ENCODE assay signal across 1 cellular context in the genomic region with DNA sequence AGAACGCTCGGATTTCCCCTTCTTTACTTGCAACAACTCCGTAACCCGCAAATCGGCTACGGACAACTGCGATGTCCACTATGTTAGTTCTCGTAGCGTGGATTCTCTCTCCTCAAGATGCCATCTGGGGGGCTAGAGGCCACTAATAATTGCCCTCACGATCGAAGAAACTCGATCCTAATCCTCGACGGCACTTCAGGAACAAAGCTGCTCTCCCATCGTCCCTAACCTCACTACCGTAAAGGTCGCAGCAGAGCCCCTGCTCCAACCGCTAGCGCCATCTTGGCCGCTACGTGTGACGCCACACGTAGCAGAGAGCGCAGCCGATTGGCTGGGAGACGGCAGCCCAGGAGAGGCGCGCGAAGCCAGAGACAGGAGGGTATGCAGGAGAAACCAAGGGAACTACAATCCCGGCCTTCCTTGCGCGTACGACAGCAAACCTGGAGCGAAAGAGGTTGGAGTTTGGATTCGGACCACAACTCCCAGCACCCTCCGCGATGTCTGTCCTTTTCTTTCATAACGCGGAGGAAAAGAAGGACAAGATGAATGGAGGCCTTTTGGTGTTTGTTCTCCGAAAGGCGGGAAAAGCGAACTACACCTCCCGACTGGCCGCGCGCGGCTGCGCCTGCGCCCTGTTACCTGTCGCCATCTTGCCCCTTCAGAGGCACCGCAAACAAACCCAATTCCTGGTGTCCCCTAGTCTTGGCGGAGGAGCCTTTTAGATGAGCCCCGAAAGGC.
TF ChIP-seq lines count a peak whose summit lies in the region.

A gene with protein sequence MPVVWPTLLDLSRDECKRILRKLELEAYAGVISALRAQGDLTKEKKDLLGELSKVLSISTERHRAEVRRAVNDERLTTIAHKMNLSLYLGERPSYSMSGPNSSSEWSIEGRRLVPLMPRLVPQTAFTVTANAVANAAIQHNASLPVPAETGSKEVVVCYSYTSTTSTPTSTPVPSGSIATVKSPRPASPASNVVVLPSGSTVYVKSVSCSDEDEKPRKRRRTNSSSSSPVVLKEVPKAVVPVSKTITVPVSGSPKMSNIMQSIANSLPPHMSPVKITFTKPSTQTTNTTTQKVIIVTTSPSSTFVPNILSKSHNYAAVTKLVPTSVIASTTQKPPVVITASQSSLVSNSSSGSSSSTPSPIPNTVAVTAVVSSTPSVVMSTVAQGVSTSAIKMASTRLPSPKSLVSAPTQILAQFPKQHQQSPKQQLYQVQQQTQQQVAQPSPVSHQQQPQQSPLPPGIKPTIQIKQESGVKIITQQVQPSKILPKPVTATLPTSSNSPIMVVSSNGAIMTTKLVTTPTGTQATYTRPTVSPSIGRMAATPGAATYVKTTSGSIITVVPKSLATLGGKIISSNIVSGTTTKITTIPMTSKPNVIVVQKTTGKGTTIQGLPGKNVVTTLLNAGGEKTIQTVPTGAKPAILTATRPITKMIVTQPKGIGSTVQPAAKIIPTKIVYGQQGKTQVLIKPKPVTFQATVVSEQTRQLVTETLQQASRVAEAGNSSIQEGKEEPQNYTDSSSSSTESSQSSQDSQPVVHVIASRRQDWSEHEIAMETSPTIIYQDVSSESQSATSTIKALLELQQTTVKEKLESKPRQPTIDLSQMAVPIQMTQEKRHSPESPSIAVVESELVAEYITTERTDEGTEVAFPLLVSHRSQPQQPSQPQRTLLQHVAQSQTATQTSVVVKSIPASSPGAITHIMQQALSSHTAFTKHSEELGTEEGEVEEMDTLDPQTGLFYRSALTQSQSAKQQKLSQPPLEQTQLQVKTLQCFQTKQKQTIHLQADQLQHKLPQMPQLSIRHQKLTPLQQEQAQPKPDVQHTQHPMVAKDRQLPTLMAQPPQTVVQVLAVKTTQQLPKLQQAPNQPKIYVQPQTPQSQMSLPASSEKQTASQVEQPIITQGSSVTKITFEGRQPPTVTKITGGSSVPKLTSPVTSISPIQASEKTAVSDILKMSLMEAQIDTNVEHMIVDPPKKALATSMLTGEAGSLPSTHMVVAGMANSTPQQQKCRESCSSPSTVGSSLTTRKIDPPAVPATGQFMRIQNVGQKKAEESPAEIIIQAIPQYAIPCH (N-terminal part only) (plus strand): TSS at position 635 of the 738 bp plus-strand sequence. CDS start 1,921 bp downstream, outside the sequence.

TF ChIP-seq in WTC11, 78 proteins besides CTCF, POLR2A, EP300 and RAD21 (continued from another document and continues in another):
- TF ChIP-seq ZNF281 (CRISPR knock-in tag; IDR thresholded peaks at IDR 0.05) (no peak), ZMAT4 (CRISPR knock-in tag; IDR thresholded peaks at IDR 0.05) (no peak), ATF3 (CRISPR knock-in tag; conservative IDR thresholded peaks at IDR 0.05) (no peak), ZNF219 (CRISPR knock-in tag; IDR thresholded peaks at IDR 0.05; ENCODE audit: borderline replicate concordance) (no peak), SMAD3 (CRISPR knock-in tag; IDR thresholded peaks at IDR 0.05; ENCODE audit: borderline replicate concordance) (no peak), ZNF512 (CRISPR knock-in tag; IDR thresholded peaks at IDR 0.05; ENCODE audit: borderline replicate concordance) (no peak), ZNF232 (CRISPR knock-in tag; IDR thresholded peaks at IDR 0.05) (peak; percentile 59; the same call in 1 of the 2 replicates), MYBL2 (CRISPR knock-in tag; IDR thresholded peaks at IDR 0.05) (0 out of 2 replicates have a peak, but pooled peaks have one; percentile 58), NFATC4 (CRISPR knock-in tag; IDR thresholded peaks at IDR 0.05) (0 out of 2 replicates have a peak, but pooled peaks have one; percentile 33), TP53 (CRISPR knock-in tag; IDR thresholded peaks at IDR 0.05) (no peak), NR1H2 (CRISPR knock-in tag; IDR thresholded peaks at IDR 0.05) (no peak), RORB (CRISPR knock-in tag; IDR thresholded peaks at IDR 0.05) (no peak), EMX1 (CRISPR knock-in tag; IDR thresholded peaks at IDR 0.05) (no peak), ZBTB21 (CRISPR knock-in tag; IDR thresholded peaks at IDR 0.05; ENCODE audit: borderline replicate concordance) (no peak), ZNF423 (CRISPR knock-in tag; IDR thresholded peaks at IDR 0.05) (no peak), ELF4 (CRISPR knock-in tag; IDR thresholded peaks at IDR 0.05; ENCODE audit: low read depth) (no peak), TEAD4 (CRISPR knock-in tag; IDR thresholded peaks at IDR 0.05) (no peak), ZNF425 (CRISPR knock-in tag; conservative IDR thresholded peaks at IDR 0.05) (no peak), ATF1 (CRISPR knock-in tag; IDR thresholded peaks at IDR 0.05) (no peak), FOXK1 (CRISPR knock-in tag; IDR thresholded peaks at IDR 0.05) (peak; percentile 64), HMGA2 (CRISPR knock-in tag; IDR thresholded peaks at IDR 0.05) (no peak), ZNF416 (CRISPR knock-in tag; IDR thresholded peaks at IDR 0.05) (no peak)
- TF ChIP-seq, protein P1, sequence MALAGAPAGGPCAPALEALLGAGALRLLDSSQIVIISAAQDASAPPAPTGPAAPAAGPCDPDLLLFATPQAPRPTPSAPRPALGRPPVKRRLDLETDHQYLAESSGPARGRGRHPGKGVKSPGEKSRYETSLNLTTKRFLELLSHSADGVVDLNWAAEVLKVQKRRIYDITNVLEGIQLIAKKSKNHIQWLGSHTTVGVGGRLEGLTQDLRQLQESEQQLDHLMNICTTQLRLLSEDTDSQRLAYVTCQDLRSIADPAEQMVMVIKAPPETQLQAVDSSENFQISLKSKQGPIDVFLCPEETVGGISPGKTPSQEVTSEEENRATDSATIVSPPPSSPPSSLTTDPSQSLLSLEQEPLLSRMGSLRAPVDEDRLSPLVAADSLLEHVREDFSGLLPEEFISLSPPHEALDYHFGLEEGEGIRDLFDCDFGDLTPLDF (CRISPR knock-in tag; IDR thresholded peaks at IDR 0.05), result no peak
- TF ChIP-seq, protein P2, sequence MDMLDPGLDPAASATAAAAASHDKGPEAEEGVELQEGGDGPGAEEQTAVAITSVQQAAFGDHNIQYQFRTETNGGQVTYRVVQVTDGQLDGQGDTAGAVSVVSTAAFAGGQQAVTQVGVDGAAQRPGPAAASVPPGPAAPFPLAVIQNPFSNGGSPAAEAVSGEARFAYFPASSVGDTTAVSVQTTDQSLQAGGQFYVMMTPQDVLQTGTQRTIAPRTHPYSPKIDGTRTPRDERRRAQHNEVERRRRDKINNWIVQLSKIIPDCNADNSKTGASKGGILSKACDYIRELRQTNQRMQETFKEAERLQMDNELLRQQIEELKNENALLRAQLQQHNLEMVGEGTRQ (CRISPR knock-in tag; IDR thresholded peaks at IDR 0.05), result no peak
- TF ChIP-seq, protein P3, sequence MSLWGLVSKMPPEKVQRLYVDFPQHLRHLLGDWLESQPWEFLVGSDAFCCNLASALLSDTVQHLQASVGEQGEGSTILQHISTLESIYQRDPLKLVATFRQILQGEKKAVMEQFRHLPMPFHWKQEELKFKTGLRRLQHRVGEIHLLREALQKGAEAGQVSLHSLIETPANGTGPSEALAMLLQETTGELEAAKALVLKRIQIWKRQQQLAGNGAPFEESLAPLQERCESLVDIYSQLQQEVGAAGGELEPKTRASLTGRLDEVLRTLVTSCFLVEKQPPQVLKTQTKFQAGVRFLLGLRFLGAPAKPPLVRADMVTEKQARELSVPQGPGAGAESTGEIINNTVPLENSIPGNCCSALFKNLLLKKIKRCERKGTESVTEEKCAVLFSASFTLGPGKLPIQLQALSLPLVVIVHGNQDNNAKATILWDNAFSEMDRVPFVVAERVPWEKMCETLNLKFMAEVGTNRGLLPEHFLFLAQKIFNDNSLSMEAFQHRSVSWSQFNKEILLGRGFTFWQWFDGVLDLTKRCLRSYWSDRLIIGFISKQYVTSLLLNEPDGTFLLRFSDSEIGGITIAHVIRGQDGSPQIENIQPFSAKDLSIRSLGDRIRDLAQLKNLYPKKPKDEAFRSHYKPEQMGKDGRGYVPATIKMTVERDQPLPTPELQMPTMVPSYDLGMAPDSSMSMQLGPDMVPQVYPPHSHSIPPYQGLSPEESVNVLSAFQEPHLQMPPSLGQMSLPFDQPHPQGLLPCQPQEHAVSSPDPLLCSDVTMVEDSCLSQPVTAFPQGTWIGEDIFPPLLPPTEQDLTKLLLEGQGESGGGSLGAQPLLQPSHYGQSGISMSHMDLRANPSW (CRISPR knock-in tag; conservative IDR thresholded peaks at IDR 0.05; ENCODE audit: low read depth), result no peak
- TF ChIP-seq, protein P4, sequence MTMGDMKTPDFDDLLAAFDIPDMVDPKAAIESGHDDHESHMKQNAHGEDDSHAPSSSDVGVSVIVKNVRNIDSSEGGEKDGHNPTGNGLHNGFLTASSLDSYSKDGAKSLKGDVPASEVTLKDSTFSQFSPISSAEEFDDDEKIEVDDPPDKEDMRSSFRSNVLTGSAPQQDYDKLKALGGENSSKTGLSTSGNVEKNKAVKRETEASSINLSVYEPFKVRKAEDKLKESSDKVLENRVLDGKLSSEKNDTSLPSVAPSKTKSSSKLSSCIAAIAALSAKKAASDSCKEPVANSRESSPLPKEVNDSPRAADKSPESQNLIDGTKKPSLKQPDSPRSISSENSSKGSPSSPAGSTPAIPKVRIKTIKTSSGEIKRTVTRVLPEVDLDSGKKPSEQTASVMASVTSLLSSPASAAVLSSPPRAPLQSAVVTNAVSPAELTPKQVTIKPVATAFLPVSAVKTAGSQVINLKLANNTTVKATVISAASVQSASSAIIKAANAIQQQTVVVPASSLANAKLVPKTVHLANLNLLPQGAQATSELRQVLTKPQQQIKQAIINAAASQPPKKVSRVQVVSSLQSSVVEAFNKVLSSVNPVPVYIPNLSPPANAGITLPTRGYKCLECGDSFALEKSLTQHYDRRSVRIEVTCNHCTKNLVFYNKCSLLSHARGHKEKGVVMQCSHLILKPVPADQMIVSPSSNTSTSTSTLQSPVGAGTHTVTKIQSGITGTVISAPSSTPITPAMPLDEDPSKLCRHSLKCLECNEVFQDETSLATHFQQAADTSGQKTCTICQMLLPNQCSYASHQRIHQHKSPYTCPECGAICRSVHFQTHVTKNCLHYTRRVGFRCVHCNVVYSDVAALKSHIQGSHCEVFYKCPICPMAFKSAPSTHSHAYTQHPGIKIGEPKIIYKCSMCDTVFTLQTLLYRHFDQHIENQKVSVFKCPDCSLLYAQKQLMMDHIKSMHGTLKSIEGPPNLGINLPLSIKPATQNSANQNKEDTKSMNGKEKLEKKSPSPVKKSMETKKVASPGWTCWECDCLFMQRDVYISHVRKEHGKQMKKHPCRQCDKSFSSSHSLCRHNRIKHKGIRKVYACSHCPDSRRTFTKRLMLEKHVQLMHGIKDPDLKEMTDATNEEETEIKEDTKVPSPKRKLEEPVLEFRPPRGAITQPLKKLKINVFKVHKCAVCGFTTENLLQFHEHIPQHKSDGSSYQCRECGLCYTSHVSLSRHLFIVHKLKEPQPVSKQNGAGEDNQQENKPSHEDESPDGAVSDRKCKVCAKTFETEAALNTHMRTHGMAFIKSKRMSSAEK (CRISPR knock-in tag; IDR thresholded peaks at IDR 0.05; ENCODE audit: borderline replicate concordance), result no peak
- TF ChIP-seq, protein P5, sequence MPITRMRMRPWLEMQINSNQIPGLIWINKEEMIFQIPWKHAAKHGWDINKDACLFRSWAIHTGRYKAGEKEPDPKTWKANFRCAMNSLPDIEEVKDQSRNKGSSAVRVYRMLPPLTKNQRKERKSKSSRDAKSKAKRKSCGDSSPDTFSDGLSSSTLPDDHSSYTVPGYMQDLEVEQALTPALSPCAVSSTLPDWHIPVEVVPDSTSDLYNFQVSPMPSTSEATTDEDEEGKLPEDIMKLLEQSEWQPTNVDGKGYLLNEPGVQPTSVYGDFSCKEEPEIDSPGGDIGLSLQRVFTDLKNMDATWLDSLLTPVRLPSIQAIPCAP (CRISPR knock-in tag; IDR thresholded peaks at IDR 0.05), result no peak
